ENCODE assay signal across 22 cellular contexts in the genomic region with DNA sequence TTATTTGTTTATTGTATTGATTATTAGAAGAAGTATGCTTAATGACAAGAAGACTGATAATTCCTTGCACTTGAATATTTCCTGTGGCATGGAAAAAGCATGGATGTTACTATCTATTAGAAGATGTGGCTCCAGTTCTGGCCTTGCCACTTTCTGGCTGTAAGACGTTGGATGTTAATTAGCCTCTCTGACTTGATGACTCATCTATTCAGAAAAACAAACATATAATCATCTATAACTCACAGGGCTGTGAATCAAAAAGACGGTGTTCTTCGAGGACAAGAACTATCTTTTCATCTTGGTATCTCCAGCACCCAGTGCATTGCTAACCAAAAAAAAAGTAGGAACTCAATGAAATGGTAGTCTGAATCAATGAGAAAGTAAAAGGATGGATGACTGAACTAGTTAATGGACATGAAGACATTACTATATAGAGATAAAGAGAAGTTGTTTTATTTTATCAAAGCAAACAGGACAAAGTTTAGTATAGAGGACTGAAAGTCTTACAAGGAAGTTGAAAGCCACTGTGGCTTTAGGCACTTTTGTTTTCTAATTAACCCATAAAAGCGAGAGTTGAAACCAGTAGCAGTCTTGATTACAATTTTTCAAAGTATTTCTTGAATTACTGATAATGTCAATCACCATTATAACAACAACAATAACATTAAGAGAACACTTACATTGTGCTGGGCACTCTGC.
"Had no signal": no experiment of that assay in that cellular context is flagged by ENCODE, and none has a peak within 500 bp of the region (broad histone marks: within the 10 kb centered on the region; RNA-seq: fewer than 3 reads in every experiment).

No MANE protein-coding gene starts in this region.

- H3K36me3 Mint-ChIP-seq: activated naive CD4-positive, alpha-beta T cell treated with anti-CD3 and anti-CD28 coated beads, Interleukin-2, amount 50 U/mL, for 72 hours; natural killer cell had no signal

- H3K27me3 Mint-ChIP-seq: activated T-cell treated with anti-CD3 and anti-CD28 coated beads, Interleukin-2, amount 50 U/mL, for 24 hours; activated T-helper 17 cell treated with anti-CD3 and anti-CD28 coated beads, Interleukin-2, amount 50 U/mL, for 72 hours; central memory CD8-positive, alpha-beta T cell; progenitor cell of endocrine pancreas had no signal

- DNase-seq: activated CD4-positive, alpha-beta T cell treated with anti-CD3 and anti-CD28 coated beads for 1 hour; activated CD4-positive, alpha-beta T cell treated with anti-CD3 and anti-CD28 coated beads, Interleukin-2, amount 50 U/mL, for 1 hour; activated CD8-positive, alpha-beta T cell treated with anti-CD3 and anti-CD28 coated beads, Interleukin-2, amount 10 ng/mL, durations not matched to agents 7 days and 5 days; activated T-cell treated with anti-CD3 and anti-CD28 coated beads, Interleukin-2, amount 50 U/mL, for 24 hours; aorta; brain microvascular endothelial cell; effector memory CD4-positive, alpha-beta T cell; esophagus squamous epithelium; heart left ventricle; kidney; lower lobe of right lung; natural killer cell; retina; stimulated activated CD4-positive, alpha-beta T cell treated with anti-CD3 and anti-CD28 coated beads, Interleukin-4, amount 100 ng/mL, for 4 hours; stimulated activated naive CD8-positive, alpha-beta T cell treated with anti-CD3 and anti-CD28 coated beads, Interleukin-15, Interleukin-2, amounts not matched to agents 100 U/mL and 50 U/mL, for 24 hours; T-helper 1 cell; thyroid gland had no signal

- FAIRE-seq: colon, kidney had no signal

- H3K27ac ChIP-seq: brain microvascular endothelial cell, esophagus squamous epithelium, heart left ventricle, lower lobe of right lung, thyroid gland had no signal

- H3K4me1 Mint-ChIP-seq: activated T-helper 17 cell treated with anti-CD3 and anti-CD28 coated beads, Interleukin-2, amount 50 U/mL, for 72 hours; central memory CD8-positive, alpha-beta T cell; natural killer cell had no signal

- H3K36me3 ChIP-seq: brain microvascular endothelial cell, esophagus squamous epithelium, heart left ventricle, lower lobe of right lung, thyroid gland had no signal

- H3K9me3 Mint-ChIP-seq: activated T-cell treated with anti-CD3 and anti-CD28 coated beads, Interleukin-2, amount 50 U/mL, for 24 hours had no signal

- H3K9me3 ChIP-seq: esophagus squamous epithelium, heart left ventricle, lower lobe of right lung, thyroid gland had no signal

- H3K4me3 ChIP-seq: esophagus squamous epithelium, heart left ventricle, lower lobe of right lung, thyroid gland had no signal

- H3K27ac Mint-ChIP-seq: activated CD8-positive, alpha-beta T cell treated with anti-CD3 and anti-CD28 coated beads, Interleukin-2, amount 10 ng/mL, durations not matched to agents 7 days and 5 days; activated naive CD4-positive, alpha-beta T cell treated with anti-CD3 and anti-CD28 coated beads, Interleukin-2, amount 50 U/mL, for 72 hours; activated T-cell treated with anti-CD3 and anti-CD28 coated beads, Interleukin-2, amount 50 U/mL, for 24 hours; activated T-helper 17 cell treated with anti-CD3 and anti-CD28 coated beads, Interleukin-2, amount 50 U/mL, for 72 hours; natural killer cell; progenitor cell of endocrine pancreas had no signal

- H3K27me3 ChIP-seq: brain microvascular endothelial cell, esophagus squamous epithelium, heart left ventricle, thyroid gland had no signal

- H3K4me3 Mint-ChIP-seq: activated CD8-positive, alpha-beta T cell treated with anti-CD3 and anti-CD28 coated beads, Interleukin-2, amount 10 ng/mL, durations not matched to agents 7 days and 5 days; activated T-cell treated with anti-CD3 and anti-CD28 coated beads, Interleukin-2, amount 50 U/mL, for 24 hours; activated T-helper 17 cell treated with anti-CD3 and anti-CD28 coated beads, Interleukin-2, amount 50 U/mL, for 72 hours; central memory CD8-positive, alpha-beta T cell; natural killer cell had no signal

- H3K4me1 ChIP-seq: esophagus squamous epithelium, lower lobe of right lung, thyroid gland had no signal
